8 cellular contexts compared by ENCODE assay signal in genomic region chr12:94100990-94101901, GRCh38. TPM values are rescaled to one million over a fixed set of nuclear protein-coding genes. Genes with fewer than 3 reads are reported as not detected.
DNase-seq lines count a peak whose midpoint lies in the region; ATAC-seq, FAIRE-seq and TF ChIP-seq lines count a peak whose summit lies in the region.

No MANE protein-coding gene starts in this region.

- H3K27ac Mint-ChIP-seq in T-helper 2 cell treated with Interferon-gamma antibody and Interleukin-4, amounts not matched to agents 5 μg/mL and 100 μg/mL, for 36 hours, result peak overlapping the region; percentile 74
- H3K27ac Mint-ChIP-seq in astrocyte (ENCODE audit: unreplicated experiment), result no peak overlapping the region

- H3K4me2 ChIP-seq in astrocyte (ENCODE audit: low read length), result peak overlapping the region; percentile 96

- ATAC-seq in HG02642 (IDR thresholded peaks at IDR 0.05; ENCODE audit: poor library complexity, unreplicated experiment) (peak; percentile 67), aorta (ENCODE audit: low FRiP score) (peak; percentile 96)

- H3K4me1 ChIP-seq in astrocyte (ENCODE audit: insufficient read depth, low read length), result peaks cover 34% of the 10 kb centered on the region
- H3K4me1 ChIP-seq in aorta (ENCODE audit: control insufficient read depth in 1 of 2, insufficient read depth in 2 of 2, low read length in 2 of 2), result no peaks in the 10 kb centered on the region

- peak; percentile 59 for TF ChIP-seq CTCF in astrocyte (IDR thresholded peaks at IDR 0.05; ENCODE audit: insufficient read depth, low read depth, low read length)

- H3K27me3 Mint-ChIP-seq in T-helper 2 cell treated with Interferon-gamma antibody and Interleukin-4, amounts not matched to agents 5 μg/mL and 100 μg/mL, for 36 hours (ENCODE audit: low read depth), result peaks cover 3% of the 10 kb centered on the region
- peaks cover 16% of the 10 kb centered on the region for H3K27me3 Mint-ChIP-seq in astrocyte (ENCODE audit: low read depth, unreplicated experiment)

- peaks cover 29% of the 10 kb centered on the region for H3K4me1 Mint-ChIP-seq in T-helper 2 cell treated with Interferon-gamma antibody and Interleukin-4, amounts not matched to agents 5 μg/mL and 100 μg/mL, for 36 hours (ENCODE audit: low read depth)
- H3K4me1 Mint-ChIP-seq in astrocyte (ENCODE audit: low read depth, unreplicated experiment), result peaks cover 25% of the 10 kb centered on the region

- peak overlapping the region; percentile 95 for H2AFZ ChIP-seq in astrocyte (ENCODE audit: low read depth, low read length)

- no peak for FAIRE-seq in astrocyte (lab: Jason Lieb, UNC)

- H3K9me3 Mint-ChIP-seq in T-helper 2 cell treated with Interferon-gamma antibody and Interleukin-4, amounts not matched to agents 5 μg/mL and 100 μg/mL, for 36 hours, result no peaks in the 10 kb centered on the region
- H3K9me3 Mint-ChIP-seq in astrocyte (ENCODE audit: unreplicated experiment), result no peaks in the 10 kb centered on the region

- peak overlapping the region; percentile 55 for H3K27ac ChIP-seq in astrocyte (ENCODE audit: low read depth, low read length)
- H3K27ac ChIP-seq in aorta (ENCODE audit: low read depth in 1 of 2, low read length in 2 of 2), result no peak overlapping the region

- WGBS in aorta, 2 donors, result 25% methylated on average over 42 of the region's 42 CpGs

- no peaks in the 10 kb centered on the region for H3K36me3 Mint-ChIP-seq in T-helper 2 cell treated with Interferon-gamma antibody and Interleukin-4, amounts not matched to agents 5 μg/mL and 100 μg/mL, for 36 hours (ENCODE audit: low read depth)
- H3K36me3 Mint-ChIP-seq in astrocyte (ENCODE audit: low read depth, unreplicated experiment), result no peaks in the 10 kb centered on the region

- no peaks in the 10 kb centered on the region for H3K79me2 ChIP-seq in astrocyte (ENCODE audit: insufficient read depth, low read length)

- H3K4me3 ChIP-seq in astrocyte (ENCODE audit: insufficient read depth, low read depth, low read length) (peak overlapping the region; percentile 69), aorta (ENCODE audit: low read length in 2 of 2) (peak overlapping the region; percentile 50 to 85)

- H3K9me3 ChIP-seq in astrocyte (ENCODE audit: insufficient read depth, low read depth, low read length), result no peaks in the 10 kb centered on the region
- H3K9me3 ChIP-seq in aorta (ENCODE audit: control insufficient read depth, low read length), result no peaks in the 10 kb centered on the region

- H3K27me3 ChIP-seq in astrocyte (ENCODE audit: insufficient read depth, low read length), result no peaks in the 10 kb centered on the region
- no peaks in the 10 kb centered on the region for H3K27me3 ChIP-seq in aorta (ENCODE audit: control insufficient read depth in 1 of 2, insufficient read depth in 2 of 2, low read length in 1 of 2)

- H4K20me1 ChIP-seq in astrocyte (ENCODE audit: insufficient read depth, low read length), result no peaks in the 10 kb centered on the region

- peak overlapping the region; percentile 77 for H3K9ac ChIP-seq in astrocyte (ENCODE audit: low read length)

- peak; percentile 62 for DNase-seq in G401 (ENCODE audit: low spot score)
- peak; percentile 76 for DNase-seq in NCI-H146 treated with DMSO at 0.1 percent for 48 hours (lab: John Stamatoyannopoulos, UW; ENCODE audit: unreplicated experiment)
- peak; percentile 72 for DNase-seq in T-helper 2 cell treated with Interferon-gamma antibody and Interleukin-4, amounts not matched to agents 5 μg/mL and 100 μg/mL, for 36 hours (ENCODE audit: low spot score)
- DNase-seq in astrocyte (ENCODE audit: low read depth), result peak; percentile 32
- DNase-seq in hippocampal formation (lab: John Stamatoyannopoulos, UW), result peak; percentile 57 to 69
- DNase-seq in retina, result peak; percentile 92
- DNase-seq in aorta, result peak; percentile 84 to 93

- H3K4me3 Mint-ChIP-seq in T-helper 2 cell treated with Interferon-gamma antibody and Interleukin-4, amounts not matched to agents 5 μg/mL and 100 μg/mL, for 36 hours, result peak overlapping the region; percentile 84
- H3K4me3 Mint-ChIP-seq in astrocyte (ENCODE audit: unreplicated experiment), result peak overlapping the region; percentile 83

- H3K36me3 ChIP-seq in astrocyte (ENCODE audit: insufficient read depth, low read length) (no peaks in the 10 kb centered on the region), aorta (ENCODE audit: control insufficient read depth in 1 of 2, insufficient read depth in 2 of 2, low read length in 1 of 2) (no peaks in the 10 kb centered on the region)

- in situ Hi-C loops in G401 (cut with HindIII; ENCODE audit: low sequenced_read_pairs), result no loop called here

- intact Hi-C loops in aorta (cut with DNase I), result loop anchor here (2.0 to 5.0 kb wide), 3 partner anchors 334 to 424 kb away; partner anchors contain the start of gene CRADD (in 1 of the 2)

RNA-seq across cellular contexts. Expression of gene PLXNC1, which starts 47.1 kb away (rescaled TPM):
- total RNA-seq in G401 (2014; rRNA removed; shearing (Covaris generic)), result not detected in 2 replicates
- total RNA-seq in astrocyte (5.8 and 6.9 TPM in 2 replicates), aorta (10 to 100 TPM in 1 of 2 donors, 1 to 10 TPM in 1; 7.5 to 26.8 TPM)
- polyA plus RNA-seq in aorta, result 1 to 10 TPM; 1.2 to 3.4 TPM

Comparison
In these comparisons a context has a peak if more than half of its experiments do, and no peak if none do; other contexts are left out.
1. DNase-seq: peak in every context shown above with its lines; median percentile 92 in retina; 88 in aorta; 76 in NCI-H146 treated with DMSO at 0.1 percent for 48 hours; 72 in T-helper 2 cell treated with Interferon-gamma antibody and Interleukin-4, amounts not matched to agents 5 μg/mL and 100 μg/mL, for 36 hours; 63 in hippocampal formation; 62 in G401; 32 in astrocyte.